Comparison of ENCODE assay signal across 1 cellular context in the genomic region with DNA sequence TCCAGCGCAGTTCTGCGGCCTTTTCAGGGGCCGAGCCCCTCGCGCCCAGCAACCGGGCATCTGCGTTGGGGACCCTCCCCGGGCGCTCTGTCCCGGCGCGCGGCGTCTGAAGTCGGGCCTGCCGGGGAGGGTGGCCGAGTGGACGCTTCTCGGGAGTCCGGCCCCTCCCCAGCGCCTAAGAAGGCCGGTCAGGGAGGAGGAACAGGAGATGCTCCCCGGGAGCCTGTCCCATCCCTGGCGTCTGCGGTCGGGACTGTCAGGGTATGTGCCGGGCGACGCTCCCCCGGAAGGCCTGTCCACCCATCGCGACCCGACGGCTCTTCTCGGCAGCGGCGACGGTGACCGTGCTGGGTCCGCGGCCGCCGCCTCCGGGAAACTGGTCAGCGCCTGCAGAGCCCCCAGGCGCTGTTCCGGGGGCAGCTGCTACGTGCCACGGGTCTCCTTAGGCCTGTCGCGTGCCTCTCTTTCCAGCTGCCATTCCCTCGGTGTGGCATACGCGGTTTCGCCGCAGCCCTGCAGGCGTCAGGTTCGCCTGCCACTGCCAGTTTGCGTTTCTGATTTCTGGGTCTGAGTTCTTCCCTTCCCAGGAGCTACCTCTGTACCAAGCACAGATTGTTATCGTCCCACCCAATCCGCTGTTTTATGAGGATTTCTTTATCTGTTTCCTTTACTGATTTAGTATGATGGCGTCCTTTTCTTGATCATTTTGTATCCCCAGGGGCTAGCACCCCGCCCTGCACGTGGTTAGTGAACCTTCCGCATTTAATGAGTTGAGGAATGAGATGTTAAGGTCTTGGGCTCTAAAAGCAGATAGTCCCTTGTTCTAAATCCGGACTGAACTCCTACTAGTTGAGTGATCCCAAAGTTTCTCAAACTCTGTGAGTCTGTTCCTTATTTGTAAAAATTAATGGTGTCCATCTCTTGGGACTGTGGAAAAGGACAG.
TF ChIP-seq lines count a peak whose summit lies in the region.

No MANE protein-coding gene starts in this region.

TF ChIP-seq in HepG2, 621 proteins besides CTCF, POLR2A, EP300 and RAD21 (continued from another document and continues in another):
- TF ChIP-seq, protein P1, sequence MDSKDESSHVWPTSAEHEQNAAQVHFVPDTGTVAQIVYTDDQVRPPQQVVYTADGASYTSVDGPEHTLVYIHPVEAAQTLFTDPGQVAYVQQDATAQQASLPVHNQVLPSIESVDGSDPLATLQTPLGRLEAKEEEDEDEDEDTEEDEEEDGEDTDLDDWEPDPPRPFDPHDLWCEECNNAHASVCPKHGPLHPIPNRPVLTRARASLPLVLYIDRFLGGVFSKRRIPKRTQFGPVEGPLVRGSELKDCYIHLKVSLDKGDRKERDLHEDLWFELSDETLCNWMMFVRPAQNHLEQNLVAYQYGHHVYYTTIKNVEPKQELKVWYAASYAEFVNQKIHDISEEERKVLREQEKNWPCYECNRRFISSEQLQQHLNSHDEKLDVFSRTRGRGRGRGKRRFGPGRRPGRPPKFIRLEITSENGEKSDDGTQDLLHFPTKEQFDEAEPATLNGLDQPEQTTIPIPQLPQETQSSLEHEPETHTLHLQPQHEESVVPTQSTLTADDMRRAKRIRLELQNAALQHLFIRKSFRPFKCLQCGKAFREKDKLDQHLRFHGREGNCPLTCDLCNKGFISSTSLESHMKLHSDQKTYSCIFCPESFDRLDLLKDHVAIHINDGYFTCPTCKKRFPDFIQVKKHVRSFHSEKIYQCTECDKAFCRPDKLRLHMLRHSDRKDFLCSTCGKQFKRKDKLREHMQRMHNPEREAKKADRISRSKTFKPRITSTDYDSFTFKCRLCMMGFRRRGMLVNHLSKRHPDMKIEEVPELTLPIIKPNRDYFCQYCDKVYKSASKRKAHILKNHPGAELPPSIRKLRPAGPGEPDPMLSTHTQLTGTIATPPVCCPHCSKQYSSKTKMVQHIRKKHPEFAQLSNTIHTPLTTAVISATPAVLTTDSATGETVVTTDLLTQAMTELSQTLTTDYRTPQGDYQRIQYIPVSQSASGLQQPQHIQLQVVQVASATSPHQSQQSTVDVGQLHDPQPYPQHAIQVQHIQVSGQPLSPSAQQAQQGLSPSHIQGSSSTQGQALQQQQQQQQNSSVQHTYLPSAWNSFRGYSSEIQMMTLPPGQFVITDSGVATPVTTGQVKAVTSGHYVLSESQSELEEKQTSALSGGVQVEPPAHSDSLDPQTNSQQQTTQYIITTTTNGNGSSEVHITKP (CRISPR knock-in tag; IDR thresholded peaks at IDR 0.05; ENCODE audit: low read depth) = no peak
- TF ChIP-seq MXD4 (CRISPR knock-in tag; IDR thresholded peaks at IDR 0.05) (no peak; the same call in 1 of the 2 replicates), AHR (CRISPR knock-in tag; IDR thresholded peaks at IDR 0.05) (no peak), NR1H2 (CRISPR knock-in tag; IDR thresholded peaks at IDR 0.05; ENCODE audit: borderline replicate concordance, low read depth) (no peak), ZNF234 (CRISPR knock-in tag; conservative IDR thresholded peaks at IDR 0.05) (no peak), PHF20 (CRISPR knock-in tag; IDR thresholded peaks at IDR 0.05) (peak; percentile 53; the same call in 1 of the 2 replicates), KMT2A (CRISPR knock-in tag; IDR thresholded peaks at IDR 0.05) (peak; percentile 86), HCFC1 (IDR thresholded peaks at IDR 0.05; ENCODE audit: low read depth, low read length) (no peak), ZFP82 (CRISPR knock-in tag; IDR thresholded peaks at IDR 0.05; ENCODE audit: borderline replicate concordance) (no peak), RBAK (CRISPR knock-in tag; IDR thresholded peaks at IDR 0.05) (no peak), HMG20A (CRISPR knock-in tag; IDR thresholded peaks at IDR 0.05; ENCODE audit: borderline replicate concordance) (no peak), ZSCAN29 (CRISPR knock-in tag; conservative IDR thresholded peaks at IDR 0.05) (no peak), JARID2 (CRISPR knock-in tag; IDR thresholded peaks at IDR 0.05; ENCODE audit: insufficient replicate concordance) (no peak), NFE2L1 (CRISPR knock-in tag; IDR thresholded peaks at IDR 0.05; ENCODE audit: borderline replicate concordance) (no peak), ZKSCAN8 (CRISPR knock-in tag; IDR thresholded peaks at IDR 0.05; ENCODE audit: borderline replicate concordance) (no peak), ZNF703 (CRISPR knock-in tag; IDR thresholded peaks at IDR 0.05; ENCODE audit: borderline replicate concordance) (peak; percentile 69; the same call in 1 of the 2 replicates), MAF1 (CRISPR knock-in tag; IDR thresholded peaks at IDR 0.05; ENCODE audit: borderline replicate concordance) (no peak), ZFP36L2 (CRISPR knock-in tag; IDR thresholded peaks at IDR 0.05) (no peak), SSRP1 (CRISPR knock-in tag; IDR thresholded peaks at IDR 0.05) (no peak), ZFAT (CRISPR knock-in tag; conservative IDR thresholded peaks at IDR 0.05) (peak; percentile 31), GLI4 (CRISPR knock-in tag; IDR thresholded peaks at IDR 0.05; ENCODE audit: borderline replicate concordance) (0 out of 2 replicates have a peak, but pooled peaks have one; percentile 76), ZFP1 (CRISPR knock-in tag; IDR thresholded peaks at IDR 0.05) (no peak), TP53 (CRISPR knock-in tag; conservative IDR thresholded peaks at IDR 0.05) (no peak), TAF1 (CRISPR knock-in tag; IDR thresholded peaks at IDR 0.05) (no peak), MED13 (CRISPR knock-in tag; IDR thresholded peaks at IDR 0.05) (no peak), ZMAT3 (CRISPR knock-in tag; conservative IDR thresholded peaks at IDR 0.05) (no peak), TCF7L2 (IDR thresholded peaks at IDR 0.05; ENCODE audit: low read depth, low read length) (no peak), FOXP1 (IDR thresholded peaks at IDR 0.05) (no peak), FOXP1 (CRISPR knock-in tag; IDR thresholded peaks at IDR 0.05) (no peak), RFXAP (CRISPR knock-in tag; IDR thresholded peaks at IDR 0.05; ENCODE audit: borderline replicate concordance) (no peak), IRF2 (CRISPR knock-in tag; IDR thresholded peaks at IDR 0.05) (peak; percentile 69), ZNF816 (CRISPR knock-in tag; IDR thresholded peaks at IDR 0.05; ENCODE audit: borderline replicate concordance) (no peak), RBM22 (optimal IDR thresholded peaks at IDR 0.05; ENCODE audit: low read length) (no peak), ATM (IDR thresholded peaks at IDR 0.05; ENCODE audit: borderline replicate concordance) (no peak), ZNF138 (CRISPR knock-in tag; IDR thresholded peaks at IDR 0.05; ENCODE audit: low read depth) (no peak), MBD4 (IDR thresholded peaks at IDR 0.05; ENCODE audit: borderline replicate concordance, low read length) (no peak)
- TF ChIP-seq, protein P2, sequence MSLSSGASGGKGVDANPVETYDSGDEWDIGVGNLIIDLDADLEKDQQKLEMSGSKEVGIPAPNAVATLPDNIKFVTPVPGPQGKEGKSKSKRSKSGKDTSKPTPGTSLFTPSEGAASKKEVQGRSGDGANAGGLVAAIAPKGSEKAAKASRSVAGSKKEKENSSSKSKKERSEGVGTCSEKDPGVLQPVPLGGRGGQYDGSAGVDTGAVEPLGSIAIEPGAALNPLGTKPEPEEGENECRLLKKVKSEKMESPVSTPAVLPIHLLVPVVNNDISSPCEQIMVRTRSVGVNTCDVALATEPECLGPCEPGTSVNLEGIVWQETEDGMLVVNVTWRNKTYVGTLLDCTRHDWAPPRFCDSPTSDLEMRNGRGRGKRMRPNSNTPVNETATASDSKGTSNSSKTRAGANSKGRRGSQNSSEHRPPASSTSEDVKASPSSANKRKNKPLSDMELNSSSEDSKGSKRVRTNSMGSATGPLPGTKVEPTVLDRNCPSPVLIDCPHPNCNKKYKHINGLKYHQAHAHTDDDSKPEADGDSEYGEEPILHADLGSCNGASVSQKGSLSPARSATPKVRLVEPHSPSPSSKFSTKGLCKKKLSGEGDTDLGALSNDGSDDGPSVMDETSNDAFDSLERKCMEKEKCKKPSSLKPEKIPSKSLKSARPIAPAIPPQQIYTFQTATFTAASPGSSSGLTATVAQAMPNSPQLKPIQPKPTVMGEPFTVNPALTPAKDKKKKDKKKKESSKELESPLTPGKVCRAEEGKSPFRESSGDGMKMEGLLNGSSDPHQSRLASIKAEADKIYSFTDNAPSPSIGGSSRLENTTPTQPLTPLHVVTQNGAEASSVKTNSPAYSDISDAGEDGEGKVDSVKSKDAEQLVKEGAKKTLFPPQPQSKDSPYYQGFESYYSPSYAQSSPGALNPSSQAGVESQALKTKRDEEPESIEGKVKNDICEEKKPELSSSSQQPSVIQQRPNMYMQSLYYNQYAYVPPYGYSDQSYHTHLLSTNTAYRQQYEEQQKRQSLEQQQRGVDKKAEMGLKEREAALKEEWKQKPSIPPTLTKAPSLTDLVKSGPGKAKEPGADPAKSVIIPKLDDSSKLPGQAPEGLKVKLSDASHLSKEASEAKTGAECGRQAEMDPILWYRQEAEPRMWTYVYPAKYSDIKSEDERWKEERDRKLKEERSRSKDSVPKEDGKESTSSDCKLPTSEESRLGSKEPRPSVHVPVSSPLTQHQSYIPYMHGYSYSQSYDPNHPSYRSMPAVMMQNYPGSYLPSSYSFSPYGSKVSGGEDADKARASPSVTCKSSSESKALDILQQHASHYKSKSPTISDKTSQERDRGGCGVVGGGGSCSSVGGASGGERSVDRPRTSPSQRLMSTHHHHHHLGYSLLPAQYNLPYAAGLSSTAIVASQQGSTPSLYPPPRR (CRISPR knock-in tag; IDR thresholded peaks at IDR 0.05; ENCODE audit: borderline replicate concordance) = no peak
- TF ChIP-seq, protein P3, sequence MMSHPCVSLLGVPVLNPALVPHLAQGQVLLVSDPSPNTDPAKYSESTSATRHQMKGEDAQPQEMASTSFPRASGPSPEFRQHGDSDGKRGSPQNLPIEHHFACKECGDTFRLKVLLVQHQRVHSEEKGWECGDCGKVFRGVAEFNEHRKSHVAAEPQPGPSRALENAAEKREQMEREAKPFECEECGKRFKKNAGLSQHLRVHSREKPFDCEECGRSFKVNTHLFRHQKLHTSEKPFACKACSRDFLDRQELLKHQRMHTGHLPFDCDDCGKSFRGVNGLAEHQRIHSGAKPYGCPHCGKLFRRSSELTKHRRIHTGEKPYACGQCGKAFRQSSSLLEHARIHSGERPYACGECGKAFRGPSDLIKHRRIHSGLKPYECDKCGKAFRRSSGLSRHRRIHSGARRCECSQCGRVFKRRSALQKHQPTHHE (CRISPR knock-in tag; IDR thresholded peaks at IDR 0.05; ENCODE audit: borderline replicate concordance) = no peak
- TF ChIP-seq, protein P4, sequence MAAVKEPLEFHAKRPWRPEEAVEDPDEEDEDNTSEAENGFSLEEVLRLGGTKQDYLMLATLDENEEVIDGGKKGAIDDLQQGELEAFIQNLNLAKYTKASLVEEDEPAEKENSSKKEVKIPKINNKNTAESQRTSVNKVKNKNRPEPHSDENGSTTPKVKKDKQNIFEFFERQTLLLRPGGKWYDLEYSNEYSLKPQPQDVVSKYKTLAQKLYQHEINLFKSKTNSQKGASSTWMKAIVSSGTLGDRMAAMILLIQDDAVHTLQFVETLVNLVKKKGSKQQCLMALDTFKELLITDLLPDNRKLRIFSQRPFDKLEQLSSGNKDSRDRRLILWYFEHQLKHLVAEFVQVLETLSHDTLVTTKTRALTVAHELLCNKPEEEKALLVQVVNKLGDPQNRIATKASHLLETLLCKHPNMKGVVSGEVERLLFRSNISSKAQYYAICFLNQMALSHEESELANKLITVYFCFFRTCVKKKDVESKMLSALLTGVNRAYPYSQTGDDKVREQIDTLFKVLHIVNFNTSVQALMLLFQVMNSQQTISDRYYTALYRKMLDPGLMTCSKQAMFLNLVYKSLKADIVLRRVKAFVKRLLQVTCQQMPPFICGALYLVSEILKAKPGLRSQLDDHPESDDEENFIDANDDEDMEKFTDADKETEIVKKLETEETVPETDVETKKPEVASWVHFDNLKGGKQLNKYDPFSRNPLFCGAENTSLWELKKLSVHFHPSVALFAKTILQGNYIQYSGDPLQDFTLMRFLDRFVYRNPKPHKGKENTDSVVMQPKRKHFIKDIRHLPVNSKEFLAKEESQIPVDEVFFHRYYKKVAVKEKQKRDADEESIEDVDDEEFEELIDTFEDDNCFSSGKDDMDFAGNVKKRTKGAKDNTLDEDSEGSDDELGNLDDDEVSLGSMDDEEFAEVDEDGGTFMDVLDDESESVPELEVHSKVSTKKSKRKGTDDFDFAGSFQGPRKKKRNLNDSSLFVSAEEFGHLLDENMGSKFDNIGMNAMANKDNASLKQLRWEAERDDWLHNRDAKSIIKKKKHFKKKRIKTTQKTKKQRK (IDR thresholded peaks at IDR 0.05; ENCODE audit: low read length) = no peak
- TF ChIP-seq, protein P5, sequence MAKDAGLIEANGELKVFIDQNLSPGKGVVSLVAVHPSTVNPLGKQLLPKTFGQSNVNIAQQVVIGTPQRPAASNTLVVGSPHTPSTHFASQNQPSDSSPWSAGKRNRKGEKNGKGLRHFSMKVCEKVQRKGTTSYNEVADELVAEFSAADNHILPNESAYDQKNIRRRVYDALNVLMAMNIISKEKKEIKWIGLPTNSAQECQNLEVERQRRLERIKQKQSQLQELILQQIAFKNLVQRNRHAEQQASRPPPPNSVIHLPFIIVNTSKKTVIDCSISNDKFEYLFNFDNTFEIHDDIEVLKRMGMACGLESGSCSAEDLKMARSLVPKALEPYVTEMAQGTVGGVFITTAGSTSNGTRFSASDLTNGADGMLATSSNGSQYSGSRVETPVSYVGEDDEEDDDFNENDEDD (CRISPR knock-in tag; IDR thresholded peaks at IDR 0.05; ENCODE audit: borderline replicate concordance) = peak; percentile 34; the same call in 1 of the 2 replicates
- TF ChIP-seq, protein P6, sequence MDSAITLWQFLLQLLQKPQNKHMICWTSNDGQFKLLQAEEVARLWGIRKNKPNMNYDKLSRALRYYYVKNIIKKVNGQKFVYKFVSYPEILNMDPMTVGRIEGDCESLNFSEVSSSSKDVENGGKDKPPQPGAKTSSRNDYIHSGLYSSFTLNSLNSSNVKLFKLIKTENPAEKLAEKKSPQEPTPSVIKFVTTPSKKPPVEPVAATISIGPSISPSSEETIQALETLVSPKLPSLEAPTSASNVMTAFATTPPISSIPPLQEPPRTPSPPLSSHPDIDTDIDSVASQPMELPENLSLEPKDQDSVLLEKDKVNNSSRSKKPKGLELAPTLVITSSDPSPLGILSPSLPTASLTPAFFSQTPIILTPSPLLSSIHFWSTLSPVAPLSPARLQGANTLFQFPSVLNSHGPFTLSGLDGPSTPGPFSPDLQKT (CRISPR knock-in tag; IDR thresholded peaks at IDR 0.05; ENCODE audit: borderline replicate concordance) = no peak
- TF ChIP-seq, protein P7, sequence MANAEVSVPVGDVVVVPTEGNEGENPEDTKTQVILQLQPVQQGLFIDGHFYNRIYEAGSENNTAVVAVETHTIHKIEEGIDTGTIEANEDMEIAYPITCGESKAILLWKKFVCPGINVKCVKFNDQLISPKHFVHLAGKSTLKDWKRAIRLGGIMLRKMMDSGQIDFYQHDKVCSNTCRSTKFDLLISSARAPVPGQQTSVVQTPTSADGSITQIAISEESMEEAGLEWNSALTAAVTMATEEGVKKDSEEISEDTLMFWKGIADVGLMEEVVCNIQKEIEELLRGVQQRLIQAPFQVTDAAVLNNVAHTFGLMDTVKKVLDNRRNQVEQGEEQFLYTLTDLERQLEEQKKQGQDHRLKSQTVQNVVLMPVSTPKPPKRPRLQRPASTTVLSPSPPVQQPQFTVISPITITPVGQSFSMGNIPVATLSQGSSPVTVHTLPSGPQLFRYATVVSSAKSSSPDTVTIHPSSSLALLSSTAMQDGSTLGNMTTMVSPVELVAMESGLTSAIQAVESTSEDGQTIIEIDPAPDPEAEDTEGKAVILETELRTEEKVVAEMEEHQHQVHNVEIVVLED (CRISPR knock-in tag; IDR thresholded peaks at IDR 0.05; ENCODE audit: borderline replicate concordance) = peak; percentile 51; the same call in 1 of the 2 replicates
